16 cellular contexts compared by ENCODE assay signal in genomic region chr10:101285093-101285463, GRCh38. TPM values are rescaled to one million over a fixed set of nuclear protein-coding genes. Genes with fewer than 3 reads are reported as not detected.
A peak's percentile ranks its signal among the peaks of the same experiment; 100 is the strongest.
DNase-seq lines count a peak whose midpoint lies in the region; ATAC-seq, FAIRE-seq and TF ChIP-seq lines count a peak whose summit lies in the region.
"Had no signal": no experiment of that assay in that cellular context is flagged by ENCODE, and none has a peak within 500 bp of the region (broad histone marks: within the 10 kb centered on the region; RNA-seq: fewer than 3 reads in every experiment).

No MANE protein-coding gene starts in this region.

- intact Hi-C loops in HepG2 (cut with micrococcal nuclease; ENCODE audit: unreplicated experiment) (loop anchor here (5.0 kb wide), 1 partner anchor 157 kb away; no protein-coding TSS in a partner anchor), right lobe of liver (cut with DNase I) (no loop called here)

- H3K9ac ChIP-seq in HepG2 (ENCODE audit: insufficient read depth, low read depth, low read length) = no peak overlapping the region
- H3K9ac ChIP-seq in iPS-18a (ENCODE audit: low read length) = no peak overlapping the region
- H3K9ac ChIP-seq: SK-N-SH had no signal

- TF ChIP-seq POLR2A in HepG2 (IDR thresholded peaks at IDR 0.05; ENCODE audit: insufficient read depth in 1 of 2, low read depth in 2 of 2, low read length in 2 of 2) (no peak), right lobe of liver (IDR thresholded peaks at IDR 0.05) (no peak)

- no CpG with 5 or more reads among the region's 2 CpGs for WGBS in HepG2 (ENCODE audit: low lambda C conversion rate)
- WGBS in right lobe of liver (ENCODE audit: insufficient coverage, low coverage, low lambda C conversion rate, missing lambda C conversion rate) = 37% methylated on average over 2 of the region's 2 CpGs

- no peak for TF ChIP-seq RAD21 in HepG2 (CRISPR knock-in tag; IDR thresholded peaks at IDR 0.05)

- FAIRE-seq in HepG2 (lab: Jason Lieb, UNC) = no peak
- FAIRE-seq: A204.1 had no signal

- no peak overlapping the region for H3K27ac ChIP-seq in HepG2 (ENCODE audit: extremely low read length, insufficient read depth, low read length)
- no peak overlapping the region for H3K27ac ChIP-seq in right lobe of liver
- H3K27ac ChIP-seq in iPS-18a (ENCODE audit: low read length) = no peak overlapping the region
- no peak overlapping the region for H3K27ac ChIP-seq in osteoblast (ENCODE audit: low read depth, low read length)

- H3K79me2 ChIP-seq in HepG2 (ENCODE audit: insufficient read depth, low read length) = no peaks in the 10 kb centered on the region
- H3K79me2 ChIP-seq in osteoblast (ENCODE audit: insufficient read depth, low read length) = no peaks in the 10 kb centered on the region

- TF ChIP-seq CTCF in HepG2 (CRISPR knock-in tag; IDR thresholded peaks at IDR 0.05) (no peak), right lobe of liver (IDR thresholded peaks at IDR 0.05) (no peak), osteoblast (IDR thresholded peaks at IDR 0.05; ENCODE audit: extremely low read depth, low read depth, low read length) (no peak)

- H3K36me3 ChIP-seq in HepG2 (replicated peaks in 1 of 2; ENCODE audit: control insufficient read depth in 1 of 2, insufficient read depth in 2 of 2, low read length in 2 of 2) (no peaks in the 10 kb centered on the region), right lobe of liver (no peaks in the 10 kb centered on the region), iPS-18a (ENCODE audit: control insufficient read depth, low read depth, low read length) (no peaks in the 10 kb centered on the region), osteoblast (ENCODE audit: insufficient read depth, low read length) (no peaks in the 10 kb centered on the region)

- POLR2A ChIA-PET in HepG2 (lab: Yijun Ruan, JAX) = no interaction called here

- no peak overlapping the region for H2AFZ ChIP-seq in HepG2 (ENCODE audit: low read length)
- H2AFZ ChIP-seq in osteoblast (ENCODE audit: low read length) = no peak overlapping the region

- peaks cover 13 to 70% of the 10 kb centered on the region in 2 experiments; a peak in 4 of 5 replicates for H3K27me3 ChIP-seq in HepG2 (ENCODE audit: control insufficient read depth in 1 of 2, insufficient read depth in 2 of 2, low read length in 2 of 2)
- H3K27me3 ChIP-seq in right lobe of liver = peaks cover 0 to 21% of the 10 kb centered on the region in 2 donors
- peaks cover 82% of the 10 kb centered on the region for H3K27me3 ChIP-seq in iPS-18a (ENCODE audit: control insufficient read depth, insufficient read depth, low read length)
- peaks cover 65% of the 10 kb centered on the region for H3K27me3 ChIP-seq in osteoblast (ENCODE audit: insufficient read depth, low read length)

- H3K4me3 ChIP-seq in HepG2 (replicated peaks in 1 of 3; ENCODE audit: insufficient read depth in 1 of 3, low read depth in 2 of 3, low read length in 3 of 3) (no peak overlapping the region), right lobe of liver (no peak overlapping the region), iPS-18a (ENCODE audit: low read length) (peak overlapping the region; percentile 59), osteoblast (ENCODE audit: insufficient read depth, low read length) (no peak overlapping the region)

- DNase-seq in HepG2 (ENCODE audit: low spot score) (no peak), right lobe of liver (no peak), NCI-H69 (lab: John Stamatoyannopoulos, UW) (peak; percentile 20), osteoblast (ENCODE audit: insufficient read length, low spot score, missing footprints) (peak; percentile 77), G401 (ENCODE audit: low spot score) (no peak), NCI-H2081 treated with DMSO at 0.1 percent for 48 hours (lab: John Stamatoyannopoulos, UW) (no peak)
- DNase-seq: CD4-positive, alpha-beta T cell; EL; HCEC 1CT; KG1; PC-3; SK-N-SH had no signal

- no peaks in the 10 kb centered on the region for H4K20me1 ChIP-seq in HepG2 (ENCODE audit: insufficient read depth, low read length)
- no peaks in the 10 kb centered on the region for H4K20me1 ChIP-seq in osteoblast (ENCODE audit: insufficient read depth, low read length)

- H3K4me1 ChIP-seq in HepG2 (ENCODE audit: insufficient read depth, low read length) = peaks cover 7% of the 10 kb centered on the region
- H3K4me1 ChIP-seq in right lobe of liver = no peaks in the 10 kb centered on the region
- H3K4me1 ChIP-seq in iPS-18a (ENCODE audit: control insufficient read depth, low read depth, low read length) = peaks cover 56% of the 10 kb centered on the region
- no peaks in the 10 kb centered on the region for H3K4me1 ChIP-seq in osteoblast (ENCODE audit: insufficient read depth, low read length)

- ATAC-seq in HepG2 (no peak), right lobe of liver (no peak), HG02571 (IDR thresholded peaks at IDR 0.05; ENCODE audit: unreplicated experiment) (no peak)
- ATAC-seq: PC-3 had no signal

- H3K9me3 ChIP-seq in HepG2 (ENCODE audit: low read length) = no peaks in the 10 kb centered on the region
- H3K9me3 ChIP-seq in right lobe of liver = no peaks in the 10 kb centered on the region
- no peaks in the 10 kb centered on the region for H3K9me3 ChIP-seq in iPS-18a (ENCODE audit: control insufficient read depth, low read depth, low read length)
- H3K9me3 ChIP-seq in osteoblast (ENCODE audit: low read depth, low read length) = no peaks in the 10 kb centered on the region
- H3K9me3 ChIP-seq: SK-N-SH had no signal

- TF ChIP-seq EP300 in HepG2 (IDR thresholded peaks at IDR 0.05; ENCODE audit: low read depth in 2 of 2, low read length in 2 of 2) (no peak), HepG2 (CRISPR knock-in tag; IDR thresholded peaks at IDR 0.05; ENCODE audit: borderline replicate concordance) (no peak)

- no TSS peak for BruUV-seq in HepG2 (replicated peaks; lab: Mats Ljungman, UMichigan)

- in situ Hi-C loops in HepG2 (cut with HindIII; ENCODE audit: extremely low pct_ligation_motif_present, low pct_unique_long_range_greater_than_20kb) = no loop called here
- in situ Hi-C loops in G401 (cut with HindIII; ENCODE audit: low sequenced_read_pairs) = loop anchor here (25.0 kb wide), 1 partner anchor 302 kb away; the partner anchor contains the start of genes DPCD and POLL

- CTCF ChIA-PET in HepG2 (lab: Yijun Ruan, JAX; ENCODE audit: low intra/inter-chr PET ratio, low total read pairs) = no interaction called here

- H3K4me2 ChIP-seq in HepG2 (ENCODE audit: low read depth, low read length) (no peak overlapping the region), osteoblast (ENCODE audit: insufficient read depth, low read length) (no peak overlapping the region)
- H3K4me2 ChIP-seq: SK-N-SH had no signal

TF ChIP-seq in HepG2, 621 proteins besides CTCF, POLR2A, EP300 and RAD21:
- TF ChIP-seq ZNF83 (CRISPR knock-in tag; IDR thresholded peaks at IDR 0.05; ENCODE audit: borderline replicate concordance) (no peak), ZNF263 (CRISPR knock-in tag; IDR thresholded peaks at IDR 0.05) (peak; percentile 47)

RNA-seq across cellular contexts. Expression of gene LBX1, which starts 55.8 kb away (rescaled TPM):
- total RNA-seq in HepG2 (2016; rRNA removed; fragmentation: Illumina TruSeq; extraction: Trizol) (not detected in 2 replicates), right lobe of liver (not detected), osteoblast (not detected in 2 replicates)
- not detected in 2 replicates for total RNA-seq in HepG2 (2016; cell fraction: cytosol; rRNA removed; fragmentation: Illumina TruSeq; extraction: Trizol; ENCODE audit: low read depth)
- not detected in 2 replicates for total RNA-seq in HepG2 (2016; cell fraction: insoluble cytoplasmic fraction; rRNA removed; fragmentation: Illumina TruSeq; extraction: Trizol)
- total RNA-seq in HepG2 (2016; cell fraction: membrane; rRNA removed; fragmentation: Illumina TruSeq; extraction: Trizol) = not detected in 2 replicates
- not detected in 2 replicates for total RNA-seq in HepG2 (2016; cell fraction: nucleus; rRNA removed; fragmentation: Illumina TruSeq; extraction: Trizol)
- not detected in 2 replicates for polyA plus RNA-seq in HepG2 (2011; rRNA removed)
- polyA plus RNA-seq in HepG2 (2011; cell fraction: cytosol; rRNA removed) = not detected in 2 replicates
- not detected in 2 replicates for polyA plus RNA-seq in HepG2 (2011; cell fraction: nucleus; rRNA removed)
- polyA plus RNA-seq in HepG2 (2012) = not detected in 2 replicates
- polyA plus RNA-seq in HepG2 (2016; cell fraction: cytosol; fragmentation: Illumina TruSeq; extraction: Trizol; ENCODE audit: low read depth) = not detected in 2 replicates
- not detected in 2 replicates for polyA plus RNA-seq in HepG2 (2016; cell fraction: insoluble cytoplasmic fraction; fragmentation: Illumina TruSeq; extraction: Trizol; ENCODE audit: low read depth)
- polyA plus RNA-seq in HepG2 (2016; cell fraction: membrane; fragmentation: Illumina TruSeq; extraction: Trizol; ENCODE audit: low read depth) = not detected in 2 replicates
- polyA plus RNA-seq in HepG2 (2016; cell fraction: nucleus; fragmentation: Illumina TruSeq; extraction: Trizol; ENCODE audit: insufficient read depth, low read depth) = not detected in 2 replicates
- polyA minus RNA-seq in HepG2 (2011; rRNA and poly(A)+ RNA removed; ENCODE audit: low replicate concordance) = not detected in 2 replicates
- polyA minus RNA-seq in HepG2 (2011; cell fraction: cytosol; rRNA and poly(A)+ RNA removed) = not detected in 2 replicates
- not detected in 2 replicates for polyA minus RNA-seq in HepG2 (2011; cell fraction: nucleus; rRNA and poly(A)+ RNA removed)
- total RNA-seq in G401 (2014; rRNA removed; shearing (Covaris generic)) = 17.5 and 32.2 TPM in 2 replicates
- total RNA-seq: CD4-positive, alpha-beta T cell; PC-3 had no signal
- polyA plus RNA-seq: BJ, SK-N-SH had no signal

Comparison
In these comparisons a context has a peak if more than half of its experiments do, and no peak if none do; other contexts are left out.
1. DNase-seq: peak in NCI-H69 (single experiment) and osteoblast (single experiment); none in HepG2 (single experiment), right lobe of liver (0 of 3), G401 (single experiment) and NCI-H2081 treated with DMSO at 0.1 percent for 48 hours (single experiment).
2. RNA of gene LBX1, which starts 55.8 kb away (total RNA-seq): 17.5 to 32.2 TPM in G401; not detected in HepG2, not detected in right lobe of liver and not detected in osteoblast; every median in the first group is over 10 times any median in the second.